Comparison of ENCODE assay signal across 1 cellular context in genomic region chr15:40441012-40441735, GRCh38.
TF ChIP-seq lines count a peak whose summit lies in the region.

No MANE protein-coding gene starts in this region.

TF ChIP-seq in K562, 482 proteins besides CTCF, POLR2A, EP300 and RAD21 (continued from another document):
- 0 out of 2 replicates have a peak, but pooled peaks have one; percentile 39 for TF ChIP-seq ZNF592 (IDR thresholded peaks at IDR 0.05)
